23 cellular contexts compared by ENCODE assay signal in genomic region chr16:17412221-17412620, GRCh38. TPM values are rescaled to one million over a fixed set of nuclear protein-coding genes. Genes with fewer than 3 reads are reported as not detected.
DNase-seq lines count a peak whose midpoint lies in the region; ATAC-seq and TF ChIP-seq lines count a peak whose summit lies in the region.
"Had no signal": no experiment of that assay in that cellular context is flagged by ENCODE, and none has a peak within 500 bp of the region (broad histone marks: within the 10 kb centered on the region; RNA-seq: fewer than 3 reads in every experiment).

No MANE protein-coding gene starts in this region.

- intact Hi-C loops in dendritic cell treated with granulocyte-macrophage colony-stimulating factor and Interleukin-4, amounts not matched to agents 40 ng/mL and 50 ng/mL, for 4 days (cut with micrococcal nuclease), result no loop called here

- DNase-seq in AG09319 (ENCODE audit: extremely low read depth, low read depth) (peak; percentile 29), MG63 (peak; percentile 12), naive B cell (no peak), NCI-H1436 treated with DMSO at 0.1 percent for 48 hours (lab: John Stamatoyannopoulos, UW) (no peak), NCI-H1105 (lab: John Stamatoyannopoulos, UW) (no peak)
- DNase-seq: activated CD4-positive, alpha-beta T cell treated with anti-CD3 and anti-CD28 coated beads for 4 hours; activated CD8-positive, alpha-beta memory T cell treated with anti-CD3 and anti-CD28 coated beads, Interleukin-2, amount 50 U/mL, for 4 hours; activated naive CD4-positive, alpha-beta T cell treated with Interleukin-2 at 50 U/mL for 16 hours; effector CD4-positive, alpha-beta T cell; EL; foreskin fibroblast; left ventricle myocardium superior; NCI-H1930; NCI-H524; SJCRH30; stimulated activated naive CD8-positive, alpha-beta T cell treated with anti-CD3 and anti-CD28 coated beads, Interleukin-15, Interleukin-2, amounts not matched to agents 100 U/mL and 50 U/mL, for 24 hours; T-helper 9 cell; upper lobe of right lung had no signal

- H3K4me3 Mint-ChIP-seq in dendritic cell treated with granulocyte-macrophage colony-stimulating factor and Interleukin-4, amounts not matched to agents 40 ng/mL and 50 ng/mL, for 4 days, result no peak overlapping the region
- H3K4me3 Mint-ChIP-seq in naive B cell, result peak overlapping the region in 2 of 8 donors; percentile 32 to 37

- no peaks in the 10 kb centered on the region for H3K27me3 Mint-ChIP-seq in dendritic cell treated with granulocyte-macrophage colony-stimulating factor and Interleukin-4, amounts not matched to agents 40 ng/mL and 50 ng/mL, for 4 days
- no peaks in the 10 kb centered on the region for H3K27me3 Mint-ChIP-seq in naive B cell

- H3K27ac Mint-ChIP-seq in dendritic cell treated with granulocyte-macrophage colony-stimulating factor and Interleukin-4, amounts not matched to agents 40 ng/mL and 50 ng/mL, for 4 days, result peak overlapping the region; percentile 32
- H3K27ac Mint-ChIP-seq in naive B cell, result peak overlapping the region in 4 of 6 donors; percentile 38 to 95 (median 74)

- H3K36me3 ChIP-seq in MG63, result peaks cover 6% of the 10 kb centered on the region
- H3K36me3 ChIP-seq: breast epithelium, SJCRH30, upper lobe of right lung had no signal

- no peaks in the 10 kb centered on the region for H3K9me3 Mint-ChIP-seq in dendritic cell treated with granulocyte-macrophage colony-stimulating factor and Interleukin-4, amounts not matched to agents 40 ng/mL and 50 ng/mL, for 4 days
- H3K9me3 Mint-ChIP-seq in naive B cell, result no peaks in the 10 kb centered on the region

- no peak for TF ChIP-seq CTCF in AG09319 (IDR thresholded peaks at IDR 0.05; ENCODE audit: low read depth, low read length)

- H3K27me3 ChIP-seq in MG63, result no peaks in the 10 kb centered on the region
- H3K27me3 ChIP-seq: breast epithelium, SJCRH30, upper lobe of right lung had no signal

- H3K4me3 ChIP-seq in MG63, result no peak overlapping the region
- H3K4me3 ChIP-seq: A549, breast epithelium, SJCRH30, upper lobe of right lung had no signal

- H3K4me1 Mint-ChIP-seq in dendritic cell treated with granulocyte-macrophage colony-stimulating factor and Interleukin-4, amounts not matched to agents 40 ng/mL and 50 ng/mL, for 4 days (ENCODE audit: low read depth), result peaks cover 74% of the 10 kb centered on the region
- H3K4me1 Mint-ChIP-seq in naive B cell, result peaks cover 65 to 92% (median 91%) of the 10 kb centered on the region in 3 donors

- no peaks in the 10 kb centered on the region; the same call in 1 of the 2 replicates for H3K9me3 ChIP-seq in MG63
- H3K9me3 ChIP-seq: A549, breast epithelium, SJCRH30, upper lobe of right lung had no signal

- no peak for ATAC-seq in naive B cell (ENCODE audit: low read depth in 2 of 2)
- ATAC-seq in GM21381 (IDR thresholded peaks at IDR 0.05; ENCODE audit: unreplicated experiment), result no peak
- ATAC-seq in GM21423 (IDR thresholded peaks at IDR 0.05; ENCODE audit: unreplicated experiment), result no peak
- ATAC-seq: A549; left ventricle myocardium superior; stimulated activated naive CD8-positive, alpha-beta T cell treated with anti-CD3 and anti-CD28 coated beads, Interleukin-15, Interleukin-2, amounts not matched to agents 100 U/mL and 50 U/mL, for 24 hours; upper lobe of right lung had no signal

- no peaks in the 10 kb centered on the region for H3K36me3 Mint-ChIP-seq in dendritic cell treated with granulocyte-macrophage colony-stimulating factor and Interleukin-4, amounts not matched to agents 40 ng/mL and 50 ng/mL, for 4 days (ENCODE audit: low read depth)
- H3K36me3 Mint-ChIP-seq in naive B cell, result peaks cover 0 to 9% of the 10 kb centered on the region in 2 donors

RNA-seq across cellular contexts. Expression of gene XYLT1, which starts 58.5 kb away (rescaled TPM):
- 6.6 and 7.3 TPM in 2 replicates for total RNA-seq in MG63 (2014; rRNA removed; shearing (Covaris generic); ENCODE audit: low replicate concordance)
- polyA plus RNA-seq in naive B cell (ENCODE audit: low read depth in 6 of 6), result 1 to 10 TPM; 1.7 to 8.7 (median 3.9) TPM

Comparison
In these comparisons a context has a peak if more than half of its experiments do, and no peak if none do; other contexts are left out.
1. DNase-seq: peak in AG09319 (single experiment) and MG63 (single experiment); none in naive B cell (single experiment), NCI-H1436 treated with DMSO at 0.1 percent for 48 hours (single experiment) and NCI-H1105 (single experiment).